ENCODE assay signal across 1 cellular context in genomic region chr12:108772247-108772646, GRCh38.
TF ChIP-seq lines count a peak whose summit lies in the region.

No MANE protein-coding gene starts in this region.

TF ChIP-seq in GM23338, 12 proteins besides CTCF, POLR2A, EP300 and RAD21 (continued from another document):
- TF ChIP-seq ZNF462 (CRISPR knock-in tag; IDR thresholded peaks at IDR 0.05) (no peak), EZH2 (IDR thresholded peaks at IDR 0.05; ENCODE audit: low read depth, unreplicated experiment) (no peak), REST (IDR thresholded peaks at IDR 0.05; ENCODE audit: unreplicated experiment) (no peak), ZNF331 (CRISPR knock-in tag; IDR thresholded peaks at IDR 0.05; ENCODE audit: low read depth) (no peak), JUNB (IDR thresholded peaks at IDR 0.05; ENCODE audit: unreplicated experiment) (no peak), NANOG (IDR thresholded peaks at IDR 0.05; ENCODE audit: borderline replicate concordance) (no peak), ZNF114 (CRISPR knock-in tag; IDR thresholded peaks at IDR 0.05) (no peak), ETS1 (IDR thresholded peaks at IDR 0.05) (no peak)
